1 cellular context compared by ENCODE assay signal in the genomic region with DNA sequence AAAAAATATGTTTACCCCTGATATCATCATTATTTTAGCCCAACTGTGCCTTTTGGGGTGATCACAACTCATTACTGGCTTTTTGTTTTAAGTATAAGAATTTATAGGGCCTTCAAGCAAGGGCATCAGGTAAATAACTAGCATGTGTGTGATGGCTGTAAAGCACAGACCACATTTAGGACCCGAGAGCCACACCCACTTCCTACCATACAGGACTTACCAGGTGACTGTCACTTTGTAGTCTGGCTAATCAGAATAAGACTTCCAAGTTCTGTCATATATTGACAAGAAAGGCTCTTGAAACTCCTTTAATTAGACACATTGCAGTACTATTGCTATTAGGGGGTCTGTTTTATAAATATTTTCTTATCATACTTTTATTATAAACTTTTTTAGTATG.
TF ChIP-seq lines count a peak whose summit lies in the region.

No MANE protein-coding gene starts in this region.

TF ChIP-seq in GM12878, 131 proteins besides CTCF, POLR2A, EP300 and RAD21 (continued from another document):
- TF ChIP-seq, protein P1, sequence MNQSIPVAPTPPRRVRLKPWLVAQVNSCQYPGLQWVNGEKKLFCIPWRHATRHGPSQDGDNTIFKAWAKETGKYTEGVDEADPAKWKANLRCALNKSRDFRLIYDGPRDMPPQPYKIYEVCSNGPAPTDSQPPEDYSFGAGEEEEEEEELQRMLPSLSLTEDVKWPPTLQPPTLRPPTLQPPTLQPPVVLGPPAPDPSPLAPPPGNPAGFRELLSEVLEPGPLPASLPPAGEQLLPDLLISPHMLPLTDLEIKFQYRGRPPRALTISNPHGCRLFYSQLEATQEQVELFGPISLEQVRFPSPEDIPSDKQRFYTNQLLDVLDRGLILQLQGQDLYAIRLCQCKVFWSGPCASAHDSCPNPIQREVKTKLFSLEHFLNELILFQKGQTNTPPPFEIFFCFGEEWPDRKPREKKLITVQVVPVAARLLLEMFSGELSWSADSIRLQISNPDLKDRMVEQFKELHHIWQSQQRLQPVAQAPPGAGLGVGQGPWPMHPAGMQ (IDR thresholded peaks at IDR 0.05; ENCODE audit: borderline replicate concordance), result no peak
- TF ChIP-seq MXI1 (IDR thresholded peaks at IDR 0.05; ENCODE audit: low read depth, low read length), result no peak
- no peak for TF ChIP-seq CEBPB (IDR thresholded peaks at IDR 0.05; ENCODE audit: borderline replicate concordance in 1 of 2, low read depth in 2 of 2, low read length in 2 of 2)
- no peak for TF ChIP-seq LARP7 (IDR thresholded peaks at IDR 0.05)
- no peak for TF ChIP-seq BMI1 (IDR thresholded peaks at IDR 0.05; ENCODE audit: borderline replicate concordance)
- TF ChIP-seq SREBF1 (IDR thresholded peaks at IDR 0.05; ENCODE audit: low read length), result no peak
- TF ChIP-seq, protein P2, sequence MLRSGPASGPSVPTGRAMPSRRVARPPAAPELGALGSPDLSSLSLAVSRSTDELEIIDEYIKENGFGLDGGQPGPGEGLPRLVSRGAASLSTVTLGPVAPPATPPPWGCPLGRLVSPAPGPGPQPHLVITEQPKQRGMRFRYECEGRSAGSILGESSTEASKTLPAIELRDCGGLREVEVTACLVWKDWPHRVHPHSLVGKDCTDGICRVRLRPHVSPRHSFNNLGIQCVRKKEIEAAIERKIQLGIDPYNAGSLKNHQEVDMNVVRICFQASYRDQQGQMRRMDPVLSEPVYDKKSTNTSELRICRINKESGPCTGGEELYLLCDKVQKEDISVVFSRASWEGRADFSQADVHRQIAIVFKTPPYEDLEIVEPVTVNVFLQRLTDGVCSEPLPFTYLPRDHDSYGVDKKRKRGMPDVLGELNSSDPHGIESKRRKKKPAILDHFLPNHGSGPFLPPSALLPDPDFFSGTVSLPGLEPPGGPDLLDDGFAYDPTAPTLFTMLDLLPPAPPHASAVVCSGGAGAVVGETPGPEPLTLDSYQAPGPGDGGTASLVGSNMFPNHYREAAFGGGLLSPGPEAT (IDR thresholded peaks at IDR 0.05; ENCODE audit: low read depth), result no peak
- no peak for TF ChIP-seq CHD4 (IDR thresholded peaks at IDR 0.05)
- TF ChIP-seq SRF (IDR thresholded peaks at IDR 0.05; ENCODE audit: low read depth in 2 of 2, low read length in 2 of 2), result no peak
- TF ChIP-seq SPI1 (IDR thresholded peaks at IDR 0.05; ENCODE audit: borderline replicate concordance, insufficient read depth, low read depth, low read length), result no peak
- no peak for TF ChIP-seq WRNIP1 (IDR thresholded peaks at IDR 0.05; ENCODE audit: borderline replicate concordance, low read depth, low read length)
- no peak for TF ChIP-seq ASH2L (IDR thresholded peaks at IDR 0.05; ENCODE audit: borderline replicate concordance, low read depth)
